Comparison of ENCODE assay signal across 30 cellular contexts in genomic region chr15:65551183-65551582, GRCh38. TPM values are rescaled to one million over a fixed set of nuclear protein-coding genes. Genes with fewer than 3 reads are reported as not detected.
A peak's percentile ranks its signal among the peaks of the same experiment; 100 is the strongest.
DNase-seq lines count a peak whose midpoint lies in the region; ATAC-seq, FAIRE-seq and TF ChIP-seq lines count a peak whose summit lies in the region.
"Had no signal": no experiment of that assay in that cellular context is flagged by ENCODE, and none has a peak within 500 bp of the region (broad histone marks: within the 10 kb centered on the region; RNA-seq: fewer than 3 reads in every experiment).

No MANE protein-coding gene starts in this region.

- H2AFZ ChIP-seq in astrocyte (ENCODE audit: low read depth, low read length), result no peak overlapping the region
- no peak overlapping the region for H2AFZ ChIP-seq in mesenchymal stem cell (ENCODE audit: low read depth, low read length)

- H3K9me3 Mint-ChIP-seq in activated CD4-positive, alpha-beta T cell treated with anti-CD3 and anti-CD28 coated beads for 36 hours (ENCODE audit: low read depth), result no peaks in the 10 kb centered on the region
- peaks cover 2% of the 10 kb centered on the region for H3K9me3 Mint-ChIP-seq in activated CD4-positive, alpha-beta T cell treated with anti-CD3 and anti-CD28 coated beads, Interleukin-2, amount 10 ng/mL, durations not matched to agents 7 days and 5 days
- H3K9me3 Mint-ChIP-seq in astrocyte (ENCODE audit: unreplicated experiment), result no peaks in the 10 kb centered on the region
- no peaks in the 10 kb centered on the region for H3K9me3 Mint-ChIP-seq in progenitor cell of endocrine pancreas (ENCODE audit: low read depth)
- H3K9me3 Mint-ChIP-seq: activated CD4-positive, alpha-beta memory T cell treated with anti-CD3 and anti-CD28 coated beads, Interleukin-2, amount 10 ng/mL, durations not matched to agents 7 days and 5 days; CD14-positive monocyte had no signal

- intact Hi-C loops in activated CD4-positive, alpha-beta T cell treated with anti-CD3 and anti-CD28 coated beads for 36 hours (cut with DNase I, micrococcal nuclease), result no loop called here
- intact Hi-C loops in aorta (cut with DNase I) (no loop called here), cardiac septum (cut with DNase I) (no loop called here)

- CTCF ChIA-PET in activated CD4-positive, alpha-beta T cell treated with anti-CD3 and anti-CD28 coated beads for 36 hours (lab: Charles Lee), result interaction anchor here (0.6 kb wide), 1 partner anchor 84 kb away, joined by 3 read pairs; no protein-coding TSS in a partner anchor
- CTCF ChIA-PET in activated CD4-positive, alpha-beta T cell treated with anti-CD3 and anti-CD28 coated beads, Interleukin-2, amount 10 ng/mL, durations not matched to agents 7 days and 5 days (lab: Charles Lee), result interaction anchor here (0.6 to 1.1 kb wide), 3 partner anchors 10 to 363 kb away, joined by 3 to 5 read pairs (median 3); no protein-coding TSS in a partner anchor

- H2AK5ac ChIP-seq in mesenchymal stem cell (ENCODE audit: low read length, severe bottlenecking), result peak overlapping the region; percentile 22

- H3K14ac ChIP-seq in mesenchymal stem cell (ENCODE audit: low read length in 2 of 2), result no peak overlapping the region

- H4K91ac ChIP-seq in mesenchymal stem cell (ENCODE audit: low read length), result no peak overlapping the region

- H3K9me3 ChIP-seq in astrocyte (ENCODE audit: insufficient read depth, low read depth, low read length) (no peaks in the 10 kb centered on the region), mesenchymal stem cell (ENCODE audit: control insufficient read depth, low read length) (no peaks in the 10 kb centered on the region), aorta (ENCODE audit: control insufficient read depth, low read length) (no peaks in the 10 kb centered on the region), WERI-Rb-1 (ENCODE audit: severe bottlenecking) (no peaks in the 10 kb centered on the region)
- H3K9me3 ChIP-seq: MG63, sigmoid colon, upper lobe of left lung had no signal

- no peak overlapping the region for H3K4me3 Mint-ChIP-seq in activated CD4-positive, alpha-beta T cell treated with anti-CD3 and anti-CD28 coated beads for 36 hours
- no peak overlapping the region for H3K4me3 Mint-ChIP-seq in activated CD4-positive, alpha-beta T cell treated with anti-CD3 and anti-CD28 coated beads, Interleukin-2, amount 10 ng/mL, durations not matched to agents 7 days and 5 days
- H3K4me3 Mint-ChIP-seq in astrocyte (ENCODE audit: unreplicated experiment) (peak overlapping the region; percentile 5), progenitor cell of endocrine pancreas (ENCODE audit: low read depth) (no peak overlapping the region)
- H3K4me3 Mint-ChIP-seq: activated CD4-positive, alpha-beta memory T cell treated with anti-CD3 and anti-CD28 coated beads, Interleukin-2, amount 10 ng/mL, durations not matched to agents 7 days and 5 days; CD14-positive monocyte had no signal

- H3K36me3 ChIP-seq in astrocyte (ENCODE audit: insufficient read depth, low read length) (no peaks in the 10 kb centered on the region), mesenchymal stem cell (ENCODE audit: control insufficient read depth in 1 of 2, insufficient read depth in 2 of 2, low read depth in 1 of 2, low read length in 2 of 2) (peaks cover 0 to 23% of the 10 kb centered on the region in 2 experiments), aorta (ENCODE audit: control insufficient read depth in 1 of 2, insufficient read depth in 2 of 2, low read length in 1 of 2) (peaks cover 3% of the 10 kb centered on the region in 2 donors), WERI-Rb-1 (peaks cover 47% of the 10 kb centered on the region)

- no peaks in the 10 kb centered on the region for H3K27me3 Mint-ChIP-seq in activated CD4-positive, alpha-beta T cell treated with anti-CD3 and anti-CD28 coated beads for 36 hours
- H3K27me3 Mint-ChIP-seq in activated CD4-positive, alpha-beta T cell treated with anti-CD3 and anti-CD28 coated beads, Interleukin-2, amount 10 ng/mL, durations not matched to agents 7 days and 5 days, result no peaks in the 10 kb centered on the region
- H3K27me3 Mint-ChIP-seq in astrocyte (ENCODE audit: low read depth, unreplicated experiment) (no peaks in the 10 kb centered on the region), progenitor cell of endocrine pancreas (no peaks in the 10 kb centered on the region)
- H3K27me3 Mint-ChIP-seq: activated CD4-positive, alpha-beta memory T cell treated with anti-CD3 and anti-CD28 coated beads, Interleukin-2, amount 10 ng/mL, durations not matched to agents 7 days and 5 days had no signal

- H3K27me3 ChIP-seq in astrocyte (ENCODE audit: insufficient read depth, low read length) (no peaks in the 10 kb centered on the region), mesenchymal stem cell (ENCODE audit: control insufficient read depth in 1 of 2, insufficient read depth in 1 of 2, low read length in 2 of 2) (no peaks in the 10 kb centered on the region), aorta (ENCODE audit: control insufficient read depth in 1 of 2, insufficient read depth in 2 of 2, low read length in 1 of 2) (no peaks in the 10 kb centered on the region), WERI-Rb-1 (ENCODE audit: insufficient read depth, low read depth, severe bottlenecking) (no peaks in the 10 kb centered on the region)
- H3K27me3 ChIP-seq: MG63, sigmoid colon, upper lobe of left lung had no signal

- DNase-seq in activated CD4-positive, alpha-beta T cell treated with anti-CD3 and anti-CD28 coated beads for 36 hours, result no peak
- DNase-seq in activated CD4-positive, alpha-beta T cell treated with anti-CD3 and anti-CD28 coated beads, Interleukin-2, amount 10 ng/mL, durations not matched to agents 7 days and 5 days, result no peak
- DNase-seq in astrocyte (ENCODE audit: low read depth), result no peak
- DNase-seq in mesenchymal stem cell, result no peak
- no peak for DNase-seq in progenitor cell of endocrine pancreas (ENCODE audit: low spot score, unreplicated experiment)
- no peak for DNase-seq in aorta
- DNase-seq in cardiac septum (ENCODE audit: low spot score), result no peak
- no peak for DNase-seq in WERI-Rb-1
- DNase-seq: activated CD4-positive, alpha-beta memory T cell treated with anti-CD3 and anti-CD28 coated beads, Interleukin-2, amount 10 ng/mL, durations not matched to agents 7 days and 5 days; activated CD4-positive, CD25-positive, alpha-beta regulatory T cell treated with anti-CD3 and anti-CD28 coated beads, Interleukin-2, amount 50 U/mL, for 72 hours; activated gamma-delta T cell treated with Interleukin-2 at 50 U/mL for 16 hours; Calu3; DMS79; H7; hippocampal formation; KG1; left cardiac atrium; MG63; NCI-H1105 treated with DMSO at 0.1 percent for 48 hours; NCI-H2029; NCI-H524 treated with DMSO at 0.1 percent for 48 hours; sigmoid colon; stimulated activated CD4-positive, alpha-beta T cell treated with anti-CD3 and anti-CD28 coated beads, Interleukin-4, amount 100 ng/mL, for 4 hours; upper lobe of left lung had no signal

- POLR2A ChIA-PET in activated CD4-positive, alpha-beta T cell treated with anti-CD3 and anti-CD28 coated beads for 36 hours (lab: Charles Lee), result no interaction called here
- POLR2A ChIA-PET in activated CD4-positive, alpha-beta T cell treated with anti-CD3 and anti-CD28 coated beads, Interleukin-2, amount 10 ng/mL, durations not matched to agents 7 days and 5 days (lab: Charles Lee), result no interaction called here

- H3K4ac ChIP-seq in mesenchymal stem cell (ENCODE audit: low read depth in 1 of 2, low read length in 2 of 2), result no peak overlapping the region

- H3K36me3 Mint-ChIP-seq in activated CD4-positive, alpha-beta T cell treated with anti-CD3 and anti-CD28 coated beads for 36 hours (ENCODE audit: low read depth), result peaks cover 18% of the 10 kb centered on the region
- H3K36me3 Mint-ChIP-seq in activated CD4-positive, alpha-beta T cell treated with anti-CD3 and anti-CD28 coated beads, Interleukin-2, amount 10 ng/mL, durations not matched to agents 7 days and 5 days (ENCODE audit: low read depth), result peaks cover 11% of the 10 kb centered on the region
- H3K36me3 Mint-ChIP-seq in astrocyte (ENCODE audit: low read depth, unreplicated experiment) (peaks cover 17% of the 10 kb centered on the region), progenitor cell of endocrine pancreas (ENCODE audit: insufficient read depth) (peaks cover 21% of the 10 kb centered on the region)

- H3K4me3 ChIP-seq in astrocyte (ENCODE audit: insufficient read depth, low read depth, low read length) (no peak overlapping the region), mesenchymal stem cell (ENCODE audit: insufficient read depth in 1 of 2, low read depth in 1 of 2, low read length in 2 of 2) (no peak overlapping the region), aorta (ENCODE audit: low read length in 2 of 2) (no peak overlapping the region), WERI-Rb-1 (ENCODE audit: low read depth, low read length) (no peak overlapping the region)
- H3K4me3 ChIP-seq: MG63, sigmoid colon, upper lobe of left lung had no signal

- no peak for ATAC-seq in activated CD4-positive, alpha-beta T cell treated with anti-CD3 and anti-CD28 coated beads for 36 hours
- no peak for ATAC-seq in aorta (ENCODE audit: low FRiP score)
- ATAC-seq: left cardiac atrium had no signal

- peak overlapping the region; percentile 27 for H3K27ac Mint-ChIP-seq in activated CD4-positive, alpha-beta T cell treated with anti-CD3 and anti-CD28 coated beads for 36 hours
- no peak overlapping the region for H3K27ac Mint-ChIP-seq in activated CD4-positive, alpha-beta T cell treated with anti-CD3 and anti-CD28 coated beads, Interleukin-2, amount 10 ng/mL, durations not matched to agents 7 days and 5 days
- H3K27ac Mint-ChIP-seq in astrocyte (ENCODE audit: unreplicated experiment) (peak overlapping the region; percentile 1), progenitor cell of endocrine pancreas (peak overlapping the region; percentile 18)
- H3K27ac Mint-ChIP-seq: activated CD4-positive, alpha-beta memory T cell treated with anti-CD3 and anti-CD28 coated beads, Interleukin-2, amount 10 ng/mL, durations not matched to agents 7 days and 5 days had no signal

- no peak overlapping the region for H2BK120ac ChIP-seq in mesenchymal stem cell (ENCODE audit: low read depth, low read length)

- no peak overlapping the region for H2BK5ac ChIP-seq in mesenchymal stem cell (ENCODE audit: low read depth, low read length, poor library complexity, severe bottlenecking)

- peaks cover 62% of the 10 kb centered on the region for H4K20me1 ChIP-seq in astrocyte (ENCODE audit: insufficient read depth, low read length)

- peaks cover 51% of the 10 kb centered on the region for H3K79me2 ChIP-seq in astrocyte (ENCODE audit: insufficient read depth, low read length)

- WGBS in mesenchymal stem cell, result 96% methylated on average over 2 of the region's 2 CpGs
- WGBS in aorta, 2 donors, result 79 to 81% methylated on average over 2 of the region's 2 CpGs

- H3K4me1 Mint-ChIP-seq in activated CD4-positive, alpha-beta T cell treated with anti-CD3 and anti-CD28 coated beads for 36 hours, result peaks cover 20% of the 10 kb centered on the region
- H3K4me1 Mint-ChIP-seq in activated CD4-positive, alpha-beta T cell treated with anti-CD3 and anti-CD28 coated beads, Interleukin-2, amount 10 ng/mL, durations not matched to agents 7 days and 5 days, result peaks cover 13% of the 10 kb centered on the region
- H3K4me1 Mint-ChIP-seq in astrocyte (ENCODE audit: low read depth, unreplicated experiment) (peaks cover 15% of the 10 kb centered on the region), progenitor cell of endocrine pancreas (ENCODE audit: low read depth) (peaks cover 17% of the 10 kb centered on the region)
- H3K4me1 Mint-ChIP-seq: CD14-positive monocyte had no signal

- H4K8ac ChIP-seq in mesenchymal stem cell (ENCODE audit: low read length), result no peak overlapping the region

- no peak overlapping the region for H3K27ac ChIP-seq in astrocyte (ENCODE audit: low read depth, low read length)
- H3K27ac ChIP-seq in mesenchymal stem cell (ENCODE audit: low read length, poor library complexity, severe bottlenecking), result peak overlapping the region; percentile 59
- H3K27ac ChIP-seq in aorta (ENCODE audit: low read depth in 1 of 2, low read length in 2 of 2), result no peak overlapping the region
- no peak overlapping the region for H3K27ac ChIP-seq in WERI-Rb-1
- H3K27ac ChIP-seq: 22Rv1, sigmoid colon, upper lobe of left lung had no signal

- H3K4me2 ChIP-seq in astrocyte (ENCODE audit: low read length) (peak overlapping the region; percentile 47), mesenchymal stem cell (ENCODE audit: low read length, poor library complexity, severe bottlenecking) (no peak overlapping the region)

- no peak overlapping the region for H3K18ac ChIP-seq in mesenchymal stem cell (ENCODE audit: low read depth in 1 of 2, low read length in 2 of 2)

- no peak for FAIRE-seq in astrocyte (lab: Jason Lieb, UNC)
- FAIRE-seq: endothelial cell of umbilical vein, G401.6, HTR-8/SVneo, TTC549 had no signal

- H2BK12ac ChIP-seq in mesenchymal stem cell (ENCODE audit: low read length in 2 of 2), result no peak overlapping the region

- H3K79me1 ChIP-seq in mesenchymal stem cell (replicated peaks; ENCODE audit: low read length, poor library complexity, severe bottlenecking), result peaks cover 14% of the 10 kb centered on the region

- H3K4me1 ChIP-seq in astrocyte (ENCODE audit: insufficient read depth, low read length), result peaks cover 7% of the 10 kb centered on the region
- H3K4me1 ChIP-seq in mesenchymal stem cell (ENCODE audit: control insufficient read depth, insufficient read depth, low read depth, low read length), result peaks cover 8% of the 10 kb centered on the region
- H3K4me1 ChIP-seq in aorta (ENCODE audit: control insufficient read depth in 1 of 2, insufficient read depth in 2 of 2, low read length in 2 of 2), result no peaks in the 10 kb centered on the region
- H3K4me1 ChIP-seq: sigmoid colon had no signal

- H3K23ac ChIP-seq in mesenchymal stem cell (ENCODE audit: low read length in 2 of 2), result no peak overlapping the region

- TF ChIP-seq CTCF in astrocyte (IDR thresholded peaks at IDR 0.05; ENCODE audit: insufficient read depth, low read depth, low read length) (no peak), progenitor cell of endocrine pancreas (IDR thresholded peaks at IDR 0.05; ENCODE audit: unreplicated experiment) (no peak), WERI-Rb-1 (IDR thresholded peaks at IDR 0.05; ENCODE audit: low read depth, low read length) (no peak)

- H3K9ac ChIP-seq in astrocyte (ENCODE audit: low read length) (no peak overlapping the region), mesenchymal stem cell (ENCODE audit: low read length) (no peak overlapping the region)

- no peak overlapping the region for H2BK15ac ChIP-seq in mesenchymal stem cell (ENCODE audit: low read depth, poor library complexity, severe bottlenecking)

RNA-seq across cellular contexts. Expression of gene HACD3, which starts 20.9 kb away (rescaled TPM):
- 10 to 100 TPM; 23.4 to 27.3 TPM for total RNA-seq in activated CD4-positive, alpha-beta T cell treated with anti-CD3 and anti-CD28 coated beads for 36 hours
- total RNA-seq in activated CD4-positive, alpha-beta T cell treated with anti-CD3 and anti-CD28 coated beads, Interleukin-2, amount 10 ng/mL, durations not matched to agents 7 days and 5 days, result 10 to 100 TPM; 31.3 to 32.8 TPM
- 122 and 129 TPM in 2 replicates for total RNA-seq in astrocyte
- polyA plus RNA-seq in mesenchymal stem cell (2013, experiment 1 of 2), result 73.7 TPM
- 76.8 TPM for polyA plus RNA-seq in mesenchymal stem cell (2013, experiment 2 of 2)
- total RNA-seq in progenitor cell of endocrine pancreas, result 152 and 156 TPM in 2 replicates
- 10 to 100 TPM; 16.1 to 34.2 TPM for total RNA-seq in aorta
- polyA plus RNA-seq in aorta, result 10 to 100 TPM in 1 of 2 donors, 1 to 10 TPM in 1; 9.6 to 14.6 TPM
- total RNA-seq in cardiac septum, result 9.6 TPM

RNA-seq across cellular contexts. Expression of gene DPP8, which starts 33.7 kb away (rescaled TPM):
- total RNA-seq in activated CD4-positive, alpha-beta T cell treated with anti-CD3 and anti-CD28 coated beads for 36 hours, result 10 to 100 TPM; 25.8 to 26.4 TPM
- 10 to 100 TPM; 42.8 to 45.4 TPM for total RNA-seq in activated CD4-positive, alpha-beta T cell treated with anti-CD3 and anti-CD28 coated beads, Interleukin-2, amount 10 ng/mL, durations not matched to agents 7 days and 5 days
- total RNA-seq in astrocyte (25.7 and 29.5 TPM in 2 replicates), progenitor cell of endocrine pancreas (30.7 TPM in 2 replicates), aorta (10 to 100 TPM; 36.8 to 43.7 TPM), cardiac septum (35.3 TPM)
- 20.7 TPM for polyA plus RNA-seq in mesenchymal stem cell (2013, experiment 1 of 2)
- 21.8 TPM for polyA plus RNA-seq in mesenchymal stem cell (2013, experiment 2 of 2)
- 10 to 100 TPM; 10.6 to 14.5 TPM for polyA plus RNA-seq in aorta

RNA-seq across cellular contexts. Expression of gene INTS14, which starts 59.7 kb away (rescaled TPM):
- 10 to 100 TPM; 49.2 to 59.8 TPM for total RNA-seq in activated CD4-positive, alpha-beta T cell treated with anti-CD3 and anti-CD28 coated beads for 36 hours
- total RNA-seq in activated CD4-positive, alpha-beta T cell treated with anti-CD3 and anti-CD28 coated beads, Interleukin-2, amount 10 ng/mL, durations not matched to agents 7 days and 5 days, result 10 to 100 TPM; 38.4 to 46.8 TPM
- total RNA-seq in astrocyte (24.2 and 24.4 TPM in 2 replicates), progenitor cell of endocrine pancreas (62.6 and 65.7 TPM in 2 replicates), aorta (10 to 100 TPM; 18.6 to 25.4 TPM), cardiac septum (14.9 TPM)
- polyA plus RNA-seq in mesenchymal stem cell (2013, experiment 1 of 2), result 22.2 TPM
- polyA plus RNA-seq in mesenchymal stem cell (2013, experiment 2 of 2), result 22.1 TPM
- polyA plus RNA-seq in aorta, result 10 to 100 TPM; 16.0 to 30.5 TPM
